Comparison of ENCODE assay signal across 22 cellular contexts in genomic region chr6:42318485-42318884, GRCh38.
"Had no signal": no experiment of that assay in that cellular context is flagged by ENCODE, and none has a peak within 500 bp of the region (broad histone marks: within the 10 kb centered on the region; RNA-seq: fewer than 3 reads in every experiment).

No MANE protein-coding gene starts in this region.

- H3K27me3 ChIP-seq: ascending aorta, colonic mucosa, gastrocnemius medialis, stomach, testis, upper lobe of right lung had no signal

- DNase-seq: activated B cell treated with CpG ODN at 0.5 μM for 24 hours; activated CD4-positive, alpha-beta memory T cell treated with anti-CD3 and anti-CD28 coated beads for 36 hours; activated CD4-positive, alpha-beta T cell treated with anti-CD3 and anti-CD28 coated beads for 4 hours; activated naive CD4-positive, alpha-beta T cell treated with anti-CD3 and anti-CD28 coated beads, Interleukin-2, amount 10 ng/mL, durations not matched to agents 7 days and 5 days; activated T-cell treated with anti-CD3 and anti-CD28 coated beads, Interleukin-2, amount 50 U/mL, for 4 hours; colonic mucosa; gastrocnemius medialis; head of caudate nucleus; right cardiac atrium; stomach; SW 1271; testis; upper lobe of right lung had no signal

- H3K27me3 Mint-ChIP-seq: activated B cell treated with CpG ODN at 0.5 μM for 24 hours; activated CD4-positive, alpha-beta memory T cell treated with anti-CD3 and anti-CD28 coated beads for 36 hours; activated naive CD4-positive, alpha-beta T cell treated with anti-CD3 and anti-CD28 coated beads, Interleukin-2, amount 10 ng/mL, durations not matched to agents 7 days and 5 days; central memory CD8-positive, alpha-beta T cell had no signal

- ATAC-seq: activated T-cell treated with anti-CD3 and anti-CD28 coated beads, Interleukin-2, amount 50 U/mL, for 4 hours; esophagus mucosa; gastrocnemius medialis; right cardiac atrium; upper lobe of right lung had no signal

- FAIRE-seq: keratinocyte had no signal

- H3K27ac Mint-ChIP-seq: activated B cell treated with CpG ODN at 0.5 μM for 24 hours; activated CD4-positive, alpha-beta memory T cell treated with anti-CD3 and anti-CD28 coated beads for 36 hours; activated naive CD4-positive, alpha-beta T cell treated with anti-CD3 and anti-CD28 coated beads, Interleukin-2, amount 10 ng/mL, durations not matched to agents 7 days and 5 days; progenitor cell of endocrine pancreas; T-helper 2 cell treated with Interferon-gamma antibody and Interleukin-4, amounts not matched to agents 5 μg/mL and 100 μg/mL, for 36 hours had no signal

- H3K36me3 Mint-ChIP-seq: activated CD4-positive, alpha-beta memory T cell treated with anti-CD3 and anti-CD28 coated beads for 36 hours; activated naive CD4-positive, alpha-beta T cell treated with anti-CD3 and anti-CD28 coated beads, Interleukin-2, amount 10 ng/mL, durations not matched to agents 7 days and 5 days had no signal

- H3K9me3 ChIP-seq: ascending aorta, colonic mucosa, gastrocnemius medialis, stomach, testis, upper lobe of right lung had no signal

- H3K4me3 Mint-ChIP-seq: activated B cell treated with CpG ODN at 0.5 μM for 24 hours; activated CD4-positive, alpha-beta memory T cell treated with anti-CD3 and anti-CD28 coated beads for 36 hours; activated naive CD4-positive, alpha-beta T cell treated with anti-CD3 and anti-CD28 coated beads, Interleukin-2, amount 10 ng/mL, durations not matched to agents 7 days and 5 days; activated T-cell treated with anti-CD3 and anti-CD28 coated beads, Interleukin-2, amount 50 U/mL, for 4 hours; central memory CD8-positive, alpha-beta T cell; neural crest cell; T-helper 2 cell treated with Interferon-gamma antibody and Interleukin-4, amounts not matched to agents 5 μg/mL and 100 μg/mL, for 36 hours had no signal

- H3K4me1 ChIP-seq: colonic mucosa, gastrocnemius medialis had no signal

- H3K4me3 ChIP-seq: ascending aorta, colonic mucosa, gastrocnemius medialis, lung, skin epidermis, stomach, testis, upper lobe of right lung had no signal

- H3K27ac ChIP-seq: ascending aorta, colonic mucosa, gastrocnemius medialis, skin epidermis, stomach, testis, upper lobe of right lung had no signal

- H3K36me3 ChIP-seq: ascending aorta, colonic mucosa, gastrocnemius medialis, stomach, upper lobe of right lung had no signal

- H3K9me3 Mint-ChIP-seq: activated B cell treated with CpG ODN at 0.5 μM for 24 hours; activated CD4-positive, alpha-beta memory T cell treated with anti-CD3 and anti-CD28 coated beads for 36 hours; activated naive CD4-positive, alpha-beta T cell treated with anti-CD3 and anti-CD28 coated beads, Interleukin-2, amount 10 ng/mL, durations not matched to agents 7 days and 5 days; activated T-cell treated with anti-CD3 and anti-CD28 coated beads, Interleukin-2, amount 50 U/mL, for 4 hours; central memory CD8-positive, alpha-beta T cell; T-helper 2 cell treated with Interferon-gamma antibody and Interleukin-4, amounts not matched to agents 5 μg/mL and 100 μg/mL, for 36 hours had no signal
